In the genomic region with DNA sequence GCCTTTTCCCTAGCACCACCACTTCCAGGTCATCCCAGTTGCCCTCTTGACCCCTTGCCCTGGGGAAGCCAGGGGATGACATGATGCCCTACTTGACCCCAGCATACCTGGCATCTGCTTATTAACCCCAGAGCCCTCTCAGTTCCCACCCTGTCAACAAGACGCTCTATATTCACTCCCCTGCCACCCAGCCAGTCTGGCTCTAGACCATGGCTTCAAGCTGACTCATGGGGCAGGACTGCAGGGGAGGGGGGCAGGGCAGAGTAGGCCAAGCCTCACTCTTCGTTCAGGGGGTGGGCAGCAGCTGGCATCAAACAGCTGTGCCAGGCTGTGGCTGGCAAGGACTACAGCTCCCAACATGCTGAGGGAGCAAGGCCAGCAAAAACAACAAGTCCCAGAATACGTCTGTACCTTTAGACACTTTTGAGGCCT, we compare ENCODE assay signal across 1 cellular context.
A peak's percentile ranks its signal among the peaks of the same experiment; 100 is the strongest.
TF ChIP-seq lines count a peak whose summit lies in the region.

No MANE protein-coding gene starts in this region.

TF ChIP-seq in GM12878, 131 proteins besides CTCF, POLR2A, EP300 and RAD21:
- 0 out of 2 replicates have a peak, but pooled peaks have one; percentile 25 for TF ChIP-seq HCFC1 (IDR thresholded peaks at IDR 0.05; ENCODE audit: low read length)
- TF ChIP-seq, protein P1, sequence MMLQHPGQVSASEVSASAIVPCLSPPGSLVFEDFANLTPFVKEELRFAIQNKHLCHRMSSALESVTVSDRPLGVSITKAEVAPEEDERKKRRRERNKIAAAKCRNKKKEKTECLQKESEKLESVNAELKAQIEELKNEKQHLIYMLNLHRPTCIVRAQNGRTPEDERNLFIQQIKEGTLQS (IDR thresholded peaks at IDR 0.05; ENCODE audit: borderline replicate concordance, extremely low read depth, low read depth, low read length), result no peak
